ENCODE assay signal across 26 cellular contexts in genomic region chr7:86243171-86243570, GRCh38.
"Had no signal": no experiment of that assay in that cellular context is flagged by ENCODE, and none has a peak within 500 bp of the region (broad histone marks: within the 10 kb centered on the region; RNA-seq: fewer than 3 reads in every experiment).

No MANE protein-coding gene starts in this region.

- DNase-seq: stimulated activated CD4-positive, alpha-beta T cell treated with anti-CD3 and anti-CD28 coated beads, Interleukin-2, amount 100 ng/mL, for 48 hours; stimulated activated CD4-positive, alpha-beta T cell treated with anti-CD3 and anti-CD28 coated beads, Interleukin-4, amount 100 ng/mL, for 1 hour; stimulated activated CD4-positive, alpha-beta T cell treated with anti-CD3 and anti-CD28 coated beads, Interleukin-4, amount 100 ng/mL, for 24 hours; stimulated activated CD4-positive, alpha-beta T cell treated with anti-CD3 and anti-CD28 coated beads, Interleukin-4, amount 100 ng/mL, for 4 hours; stimulated activated CD8-positive, alpha-beta memory T cell treated with anti-CD3 and anti-CD28 coated beads, Interleukin-4, amount 100 ng/mL, for 48 hours; stimulated activated naive B cell treated with anti-CD40 and anti-IgM and Interleukin-4, amounts not matched to agents 10 μg/mL and 1 μg/mL and 100 μg/mL, for 72 hours; stimulated activated naive CD4-positive, alpha-beta T cell; stimulated activated naive CD4-positive, alpha-beta T cell treated with Interleukin-2 at 50 U/mL for 16 hours; stimulated activated naive CD8-positive, alpha-beta T cell treated with anti-CD3 and anti-CD28 coated beads, Interleukin-15, amount 100 ng/mL, for 72 hours; stimulated activated naive CD8-positive, alpha-beta T cell treated with anti-CD3 and anti-CD28 coated beads, Interleukin-15, Interleukin-2, amounts not matched to agents 100 U/mL and 50 U/mL, for 24 hours; stomach; substantia nigra; testis; thyroid gland; tibial artery; transverse colon; trophoblast cell; upper lobe of left lung; upper lobe of right lung; uterus had no signal

- H3K4me3 ChIP-seq: stomach, suprapubic skin, testis, thoracic aorta, thyroid gland, tibial artery, tibial nerve, transverse colon, upper lobe of left lung, upper lobe of right lung, uterus, vagina had no signal

- H3K36me3 ChIP-seq: stomach, suprapubic skin, thoracic aorta, thyroid gland, tibial artery, tibial nerve, transverse colon, upper lobe of left lung, upper lobe of right lung, uterus, vagina had no signal

- H3K9me3 ChIP-seq: stomach, suprapubic skin, testis, thoracic aorta, thyroid gland, tibial artery, tibial nerve, transverse colon, upper lobe of left lung, upper lobe of right lung, uterus, vagina had no signal

- H3K27ac ChIP-seq: stomach, suprapubic skin, testis, thoracic aorta, thyroid gland, tibial artery, tibial nerve, transverse colon, upper lobe of left lung, upper lobe of right lung, uterus, vagina had no signal

- H3K4me1 ChIP-seq: stomach, suprapubic skin, testis, thyroid gland, tibial artery, tibial nerve, transverse colon, upper lobe of left lung, upper lobe of right lung, uterus, vagina had no signal

- ATAC-seq: stimulated activated effector memory CD8-positive, alpha-beta T cell treated with anti-CD3 and anti-CD28 coated beads, Interleukin-12 subunit alpha, Interleukin-12 subunit beta, amount 100 ng/mL, for 72 hours; stimulated activated memory B cell treated with anti-CD40 and anti-IgM and Interleukin-4, amounts not matched to agents 10 μg/mL and 1 μg/mL and 100 μg/mL, for 72 hours; stimulated activated naive B cell treated with anti-CD40 and anti-IgM and Interleukin-4, amounts not matched to agents 10 μg/mL and 1 μg/mL and 100 μg/mL, for 72 hours; stimulated activated naive CD8-positive, alpha-beta T cell treated with anti-CD3 and anti-CD28 coated beads, Interleukin-15, amount 100 ng/mL, for 72 hours; stimulated activated naive CD8-positive, alpha-beta T cell treated with anti-CD3 and anti-CD28 coated beads, Interleukin-15, Interleukin-2, amounts not matched to agents 100 U/mL and 50 U/mL, for 24 hours; upper lobe of right lung had no signal

- H3K27me3 ChIP-seq: stomach, suprapubic skin, testis, thyroid gland, tibial artery, tibial nerve, transverse colon, upper lobe of left lung, upper lobe of right lung, uterus, vagina had no signal
